ENCODE assay signal across 1 cellular context in the genomic region with DNA sequence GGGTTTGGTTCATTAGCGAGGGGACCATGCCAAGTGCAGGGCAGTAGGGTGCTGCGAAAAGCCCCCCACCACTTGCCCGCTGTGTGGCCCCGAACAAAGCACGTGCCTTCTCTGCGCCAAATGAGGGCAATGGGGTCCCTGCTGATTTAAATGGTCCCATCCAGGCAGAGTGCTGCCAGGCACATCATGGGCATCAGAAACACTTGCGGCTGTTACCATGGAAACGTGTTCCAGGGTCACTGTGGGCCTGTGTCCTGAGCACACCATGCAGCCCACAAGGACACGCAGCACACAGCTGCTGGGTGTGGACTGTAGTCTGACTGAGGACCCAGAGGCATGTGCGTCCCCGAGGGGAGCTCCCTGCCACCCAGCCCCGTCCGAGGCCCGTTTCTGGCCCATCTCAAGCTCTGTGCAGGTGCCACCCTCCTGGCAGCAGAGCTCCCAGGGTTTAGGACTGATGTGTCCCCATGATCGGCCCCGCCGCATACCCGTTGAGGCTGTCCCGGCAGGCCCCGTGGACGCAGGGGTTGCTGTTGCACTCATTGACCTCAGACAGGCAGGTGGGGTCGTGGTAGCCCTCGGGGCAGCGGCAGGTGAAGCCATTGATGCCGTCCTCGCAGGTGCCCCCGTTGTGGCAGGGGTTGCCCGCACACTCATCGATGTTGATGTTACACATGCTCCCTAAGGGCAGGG.
TF ChIP-seq lines count a peak whose summit lies in the region.

No MANE protein-coding gene starts in this region.

TF ChIP-seq in IMR-90, 13 proteins besides CTCF, POLR2A, EP300 and RAD21 (continued from another document):
- TF ChIP-seq, protein P1, sequence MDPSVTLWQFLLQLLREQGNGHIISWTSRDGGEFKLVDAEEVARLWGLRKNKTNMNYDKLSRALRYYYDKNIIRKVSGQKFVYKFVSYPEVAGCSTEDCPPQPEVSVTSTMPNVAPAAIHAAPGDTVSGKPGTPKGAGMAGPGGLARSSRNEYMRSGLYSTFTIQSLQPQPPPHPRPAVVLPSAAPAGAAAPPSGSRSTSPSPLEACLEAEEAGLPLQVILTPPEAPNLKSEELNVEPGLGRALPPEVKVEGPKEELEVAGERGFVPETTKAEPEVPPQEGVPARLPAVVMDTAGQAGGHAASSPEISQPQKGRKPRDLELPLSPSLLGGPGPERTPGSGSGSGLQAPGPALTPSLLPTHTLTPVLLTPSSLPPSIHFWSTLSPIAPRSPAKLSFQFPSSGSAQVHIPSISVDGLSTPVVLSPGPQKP (IDR thresholded peaks at IDR 0.05; ENCODE audit: borderline replicate concordance, low read depth, low read length): no peak
